1 cellular context compared by ENCODE assay signal in genomic region chr1:156004843-156005593, GRCh38.
TF ChIP-seq lines count a peak whose summit lies in the region.

No MANE protein-coding gene starts in this region.

TF ChIP-seq in GM23338, 12 proteins besides CTCF, POLR2A, EP300 and RAD21 (continued from another document):
- TF ChIP-seq ETS1 (IDR thresholded peaks at IDR 0.05) (no peak), STAT1 (IDR thresholded peaks at IDR 0.05; ENCODE audit: unreplicated experiment) (no peak), POLR2AphosphoS5 (IDR thresholded peaks at IDR 0.05; ENCODE audit: low read depth) (no peak), REST (IDR thresholded peaks at IDR 0.05; ENCODE audit: unreplicated experiment) (no peak), EZH2 (IDR thresholded peaks at IDR 0.05; ENCODE audit: low read depth, unreplicated experiment) (no peak), ZNF114 (CRISPR knock-in tag; IDR thresholded peaks at IDR 0.05) (no peak), JUNB (IDR thresholded peaks at IDR 0.05; ENCODE audit: unreplicated experiment) (no peak)
TF ChIP-seq in GM23338: peak in this region for 0.
